ENCODE assay signal across 22 cellular contexts in the genomic region with DNA sequence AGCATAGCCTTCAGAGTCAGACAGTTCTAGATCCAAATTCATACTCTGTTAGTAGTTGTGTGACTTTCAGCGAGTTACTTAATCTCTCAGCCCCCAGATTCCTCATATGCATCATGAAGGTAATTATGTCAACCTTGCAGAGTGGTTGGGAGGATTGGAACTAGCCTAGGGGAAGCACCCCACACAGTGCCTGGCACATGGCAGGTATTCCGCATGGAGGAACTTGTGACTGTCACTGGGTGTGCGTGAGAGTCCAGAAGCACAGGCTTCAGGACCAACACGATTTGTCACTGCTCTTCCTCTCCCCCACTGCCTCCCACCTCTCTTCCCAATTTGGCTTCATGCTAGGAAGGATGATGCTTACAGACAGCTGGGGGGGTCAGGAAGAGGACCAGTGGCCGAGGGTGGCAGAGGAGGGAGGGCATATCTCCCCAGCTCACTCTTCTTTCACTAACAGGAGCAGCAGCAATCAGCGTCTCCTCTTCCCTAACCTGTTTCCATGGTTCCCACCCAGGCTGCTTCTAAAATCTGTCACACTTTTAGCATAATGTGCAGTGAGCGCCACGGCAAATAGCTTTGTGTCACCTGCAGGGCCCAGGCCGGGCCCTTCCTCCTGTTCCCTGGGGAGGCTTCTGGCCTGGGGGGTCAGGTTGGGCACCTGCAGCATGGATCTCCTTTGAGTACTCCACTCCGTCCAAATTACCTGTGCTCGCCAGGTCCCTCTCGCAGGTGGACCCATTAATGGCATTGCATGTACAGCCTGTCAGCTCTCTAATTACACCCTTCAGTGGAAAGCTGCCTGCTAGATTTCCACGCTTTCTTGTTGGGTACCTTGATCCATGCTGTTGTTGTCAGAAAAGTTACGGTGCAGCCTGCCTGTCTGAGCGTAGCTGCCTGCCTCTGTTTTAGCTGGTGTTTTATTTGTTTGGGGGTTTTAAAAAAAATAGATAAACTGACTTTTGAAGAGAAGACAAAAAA.
DNase-seq lines count a peak whose midpoint lies in the region; ATAC-seq and TF ChIP-seq lines count a peak whose summit lies in the region.
"Had no signal": no experiment of that assay in that cellular context is flagged by ENCODE, and none has a peak within 500 bp of the region (broad histone marks: within the 10 kb centered on the region; RNA-seq: fewer than 3 reads in every experiment).

No MANE protein-coding gene starts in this region.

- no peak for TF ChIP-seq CTCF in nephron progenitor cell (IDR thresholded peaks at IDR 0.05)

- peak; percentile 50 for DNase-seq in DMS153 (lab: John Stamatoyannopoulos, UW)
- DNase-seq in NCI-H1092 treated with DMSO at 0.1 percent for 48 hours (lab: John Stamatoyannopoulos, UW): peak; percentile 82
- DNase-seq in NCI-H2171 (lab: John Stamatoyannopoulos, UW): peak; percentile 57
- DNase-seq in nephron progenitor cell: no peak
- no peak for DNase-seq in NOMO-1 (lab: John Stamatoyannopoulos, UW; ENCODE audit: unreplicated experiment in 2 of 2)
- DNase-seq: activated CD4-positive, alpha-beta T cell treated with anti-CD3 and anti-CD28 coated beads for 1 hour; activated gamma-delta T cell treated with Interleukin-2 at 50 U/mL for 16 hours; activated naive CD8-positive, alpha-beta T cell treated with anti-CD3 and anti-CD28 coated beads, Interleukin-2, amount 50 U/mL, for 24 hours; activated T-cell treated with anti-CD3 and anti-CD28 coated beads, Interleukin-2, amount 50 U/mL, for 24 hours; CD4-positive, alpha-beta T cell; H7; KBM-7; kidney; NCI-H446; RPMI8226; sigmoid colon; stimulated activated naive CD8-positive, alpha-beta T cell treated with anti-CD3 and anti-CD28 coated beads, Interleukin-15, Interleukin-2, amounts not matched to agents 100 U/mL and 50 U/mL, for 24 hours; T-helper 17 cell had no signal

- H3K27me3 Mint-ChIP-seq in nephron progenitor cell (ENCODE audit: low read depth, poor library complexity): peaks cover 47% of the 10 kb centered on the region
- H3K27me3 Mint-ChIP-seq: activated naive CD8-positive, alpha-beta T cell treated with anti-CD3 and anti-CD28 coated beads, Interleukin-2, amount 50 U/mL, for 24 hours; activated T-cell treated with anti-CD3 and anti-CD28 coated beads, Interleukin-2, amount 50 U/mL, for 24 hours; T-helper 17 cell had no signal

- no peaks in the 10 kb centered on the region for H3K36me3 ChIP-seq in endocrine pancreas (ENCODE audit: control insufficient read depth, insufficient read depth, low read length)
- H3K36me3 ChIP-seq: sigmoid colon had no signal

- no peak overlapping the region for H3K27ac Mint-ChIP-seq in nephron progenitor cell
- H3K27ac Mint-ChIP-seq: activated naive CD8-positive, alpha-beta T cell treated with anti-CD3 and anti-CD28 coated beads, Interleukin-2, amount 50 U/mL, for 24 hours; activated T-cell treated with anti-CD3 and anti-CD28 coated beads, Interleukin-2, amount 50 U/mL, for 24 hours; CD4-positive, alpha-beta T cell; T-helper 17 cell had no signal

- H3K4me1 Mint-ChIP-seq in nephron progenitor cell: peaks cover 41% of the 10 kb centered on the region
- H3K4me1 Mint-ChIP-seq: activated naive CD8-positive, alpha-beta T cell treated with anti-CD3 and anti-CD28 coated beads, Interleukin-2, amount 50 U/mL, for 24 hours; T-helper 17 cell had no signal

- ATAC-seq in HG03378 (IDR thresholded peaks at IDR 0.05; ENCODE audit: unreplicated experiment): no peak
- ATAC-seq: activated naive CD8-positive, alpha-beta T cell treated with anti-CD3 and anti-CD28 coated beads, Interleukin-2, amount 50 U/mL, for 24 hours; stimulated activated naive CD8-positive, alpha-beta T cell treated with anti-CD3 and anti-CD28 coated beads, Interleukin-15, Interleukin-2, amounts not matched to agents 100 U/mL and 50 U/mL, for 24 hours; T-helper 17 cell had no signal

- no peaks in the 10 kb centered on the region for H3K27me3 ChIP-seq in endocrine pancreas (ENCODE audit: control insufficient read depth, insufficient read depth, low read length)

- H3K9ac ChIP-seq in endocrine pancreas (ENCODE audit: control insufficient read depth, insufficient read depth, low read length): peak overlapping the region; percentile 15

- no peak overlapping the region for H3K4me3 ChIP-seq in endocrine pancreas (ENCODE audit: control insufficient read depth, insufficient read depth, low read length)
- H3K4me3 ChIP-seq: lung, sigmoid colon, SK-N-MC had no signal

- H3K9me3 Mint-ChIP-seq in nephron progenitor cell: no peaks in the 10 kb centered on the region
- H3K9me3 Mint-ChIP-seq: activated naive CD8-positive, alpha-beta T cell treated with anti-CD3 and anti-CD28 coated beads, Interleukin-2, amount 50 U/mL, for 24 hours; activated T-cell treated with anti-CD3 and anti-CD28 coated beads, Interleukin-2, amount 50 U/mL, for 24 hours; CD4-positive, alpha-beta T cell had no signal

- no peaks in the 10 kb centered on the region for H3K36me3 Mint-ChIP-seq in nephron progenitor cell (ENCODE audit: low read depth)

- H3K9me3 ChIP-seq in endocrine pancreas (ENCODE audit: control insufficient read depth, low read length): no peaks in the 10 kb centered on the region
- H3K9me3 ChIP-seq: sigmoid colon had no signal

- no peaks in the 10 kb centered on the region for H3K4me1 ChIP-seq in endocrine pancreas (ENCODE audit: control insufficient read depth, insufficient read depth, low read length)
- H3K4me1 ChIP-seq: sigmoid colon had no signal

- no peak overlapping the region for H3K4me3 Mint-ChIP-seq in nephron progenitor cell
- H3K4me3 Mint-ChIP-seq: activated naive CD8-positive, alpha-beta T cell treated with anti-CD3 and anti-CD28 coated beads, Interleukin-2, amount 50 U/mL, for 24 hours; activated T-cell treated with anti-CD3 and anti-CD28 coated beads, Interleukin-2, amount 50 U/mL, for 24 hours; CD4-positive, alpha-beta T cell; T-helper 17 cell had no signal

Comparison
In these comparisons a context has a peak if more than half of its experiments do, and no peak if none do; other contexts are left out.
1. DNase-seq: peak in DMS153 (single experiment), NCI-H1092 treated with DMSO at 0.1 percent for 48 hours (single experiment) and NCI-H2171 (single experiment); none in nephron progenitor cell (single experiment) and NOMO-1 (0 of 2).